8 cellular contexts compared by ENCODE assay signal in genomic region chrX:46649421-46650260, GRCh38.
DNase-seq lines count a peak whose midpoint lies in the region; ATAC-seq and TF ChIP-seq lines count a peak whose summit lies in the region.

No MANE protein-coding gene starts in this region.

- no peaks in the 10 kb centered on the region for H3K4me1 Mint-ChIP-seq in T-helper 17 cell

- no peaks in the 10 kb centered on the region for H3K9me3 ChIP-seq in T-helper 17 cell (ENCODE audit: control insufficient read depth, low read length, poor library complexity, severe bottlenecking)
- H3K9me3 ChIP-seq in iPS-20b (ENCODE audit: insufficient read depth, low read depth, low read length) = no peaks in the 10 kb centered on the region
- H3K9me3 ChIP-seq in thymus (ENCODE audit: control insufficient read depth) = no peaks in the 10 kb centered on the region

- POLR2A ChIA-PET in HEK293T (lab: Yijun Ruan, JAX) = no interaction called here

- H3K4me3 ChIP-seq in iPS-20b (ENCODE audit: low read length) (peak overlapping the region; percentile 24; the same call in 1 of the 2 replicates), thymus (ENCODE audit: low read length) (no peak overlapping the region)

- H3K27me3 ChIP-seq in iPS-20b (ENCODE audit: insufficient read depth, low read length) = no peaks in the 10 kb centered on the region
- no peaks in the 10 kb centered on the region for H3K27me3 ChIP-seq in thymus (ENCODE audit: control insufficient read depth, insufficient read depth)

- H3K4me1 ChIP-seq in iPS-20b (ENCODE audit: insufficient read depth, low read length) (peaks cover 26% of the 10 kb centered on the region), thymus (ENCODE audit: control insufficient read depth, insufficient read depth, low read length) (peaks cover 4% of the 10 kb centered on the region)

- peaks cover 2% of the 10 kb centered on the region for H3K36me3 Mint-ChIP-seq in T-helper 17 cell (ENCODE audit: low read depth)

- H3K36me3 ChIP-seq in iPS-20b (ENCODE audit: insufficient read depth, low read depth, low read length) (peaks cover 9% of the 10 kb centered on the region), thymus (ENCODE audit: control insufficient read depth, insufficient read depth) (no peaks in the 10 kb centered on the region)

- no peak for ATAC-seq in T-helper 17 cell
- no peak for ATAC-seq in HG02884 (IDR thresholded peaks at IDR 0.05; ENCODE audit: unreplicated experiment)
- ATAC-seq in GM18868 (IDR thresholded peaks at IDR 0.05; ENCODE audit: unreplicated experiment) = no peak

- WGBS in thymus = 42% methylated on average over 7 of the region's 7 CpGs

- peak overlapping the region; percentile 27 for H3K27ac Mint-ChIP-seq in T-helper 17 cell

- H3K4me3 Mint-ChIP-seq in T-helper 17 cell = no peak overlapping the region

- H3K27ac ChIP-seq in iPS-20b (ENCODE audit: low read length) (peak overlapping the region; percentile 93), thymus (ENCODE audit: low read depth) (peak overlapping the region; percentile 85)

- DNase-seq in NCI-H146 (lab: John Stamatoyannopoulos, UW) (peak; percentile 49), NCI-H146 treated with DMSO at 0.1 percent for 48 hours (lab: John Stamatoyannopoulos, UW; ENCODE audit: unreplicated experiment) (no peak), T-helper 17 cell (no peak), HEK293T (ENCODE audit: extremely low spot score) (no peak)

- CTCF ChIA-PET in HEK293T (lab: Yijun Ruan, JAX) = no interaction called here

- H3K9ac ChIP-seq in iPS-20b (ENCODE audit: low read depth, low read length) = peak overlapping the region; percentile 83; the same call in 1 of the 2 replicates

- no peaks in the 10 kb centered on the region for H3K27me3 Mint-ChIP-seq in T-helper 17 cell

TF ChIP-seq in HEK293T, 16 proteins besides CTCF, POLR2A, EP300 and RAD21:
- TF ChIP-seq L3MBTL2 (conservative IDR thresholded peaks at IDR 0.05) (no peak), HDGF (IDR thresholded peaks at IDR 0.05; ENCODE audit: borderline replicate concordance) (no peak), ARNT (IDR thresholded peaks at IDR 0.05) (no peak), TARDBP (IDR thresholded peaks at IDR 0.05) (no peak), FOXM1 (IDR thresholded peaks at IDR 0.05; ENCODE audit: borderline replicate concordance) (no peak), SP1 (IDR thresholded peaks at IDR 0.05) (no peak), CTBP1 (IDR thresholded peaks at IDR 0.05; ENCODE audit: borderline replicate concordance) (no peak), FOXA1 (IDR thresholded peaks at IDR 0.05) (no peak), NFRKB (IDR thresholded peaks at IDR 0.05) (no peak), SUZ12 (IDR thresholded peaks at IDR 0.05) (no peak), BHLHE40 (IDR thresholded peaks at IDR 0.05; ENCODE audit: borderline replicate concordance) (no peak), ZNF384 (IDR thresholded peaks at IDR 0.05) (no peak), ELF4 (IDR thresholded peaks at IDR 0.05) (no peak), FOXK2 (IDR thresholded peaks at IDR 0.05) (no peak), LEF1 (IDR thresholded peaks at IDR 0.05; ENCODE audit: borderline replicate concordance) (no peak)
- TF ChIP-seq, protein P1, sequence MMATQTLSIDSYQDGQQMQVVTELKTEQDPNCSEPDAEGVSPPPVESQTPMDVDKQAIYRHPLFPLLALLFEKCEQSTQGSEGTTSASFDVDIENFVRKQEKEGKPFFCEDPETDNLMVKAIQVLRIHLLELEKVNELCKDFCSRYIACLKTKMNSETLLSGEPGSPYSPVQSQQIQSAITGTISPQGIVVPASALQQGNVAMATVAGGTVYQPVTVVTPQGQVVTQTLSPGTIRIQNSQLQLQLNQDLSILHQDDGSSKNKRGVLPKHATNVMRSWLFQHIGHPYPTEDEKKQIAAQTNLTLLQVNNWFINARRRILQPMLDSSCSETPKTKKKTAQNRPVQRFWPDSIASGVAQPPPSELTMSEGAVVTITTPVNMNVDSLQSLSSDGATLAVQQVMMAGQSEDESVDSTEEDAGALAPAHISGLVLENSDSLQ (IDR thresholded peaks at IDR 0.05) = no peak
TF ChIP-seq in HEK293T: peak in this region for 0.
